19 cellular contexts compared by ENCODE assay signal in the genomic region with DNA sequence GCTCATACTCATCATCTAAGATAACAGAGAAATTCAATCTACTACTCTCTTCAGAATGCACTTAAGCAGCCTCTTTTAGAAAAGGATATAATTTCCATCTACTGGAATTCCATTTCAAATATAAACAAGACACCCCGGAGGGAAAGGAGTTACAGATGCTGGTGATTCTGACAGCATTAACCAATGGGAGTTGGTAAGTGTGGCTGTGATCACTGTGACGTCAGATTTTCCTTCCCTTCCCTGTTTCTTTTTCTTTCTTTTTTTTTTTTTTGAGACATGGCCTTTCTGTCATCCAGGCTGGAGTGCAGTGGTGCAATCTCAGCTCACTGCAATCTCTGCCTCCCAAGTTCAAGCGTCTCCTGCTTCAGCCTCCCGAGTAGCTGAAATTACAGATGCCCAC.
DNase-seq lines count a peak whose midpoint lies in the region; ATAC-seq and TF ChIP-seq lines count a peak whose summit lies in the region.
"Had no signal": no experiment of that assay in that cellular context is flagged by ENCODE, and none has a peak within 500 bp of the region (broad histone marks: within the 10 kb centered on the region; RNA-seq: fewer than 3 reads in every experiment).

No MANE protein-coding gene starts in this region.

- H3K4me3 ChIP-seq in HFF-Myc (replicated peaks; ENCODE audit: low read depth, low read length) (no peak overlapping the region), osteoblast (ENCODE audit: insufficient read depth, low read length) (no peak overlapping the region)
- no peak overlapping the region for H3K4me3 ChIP-seq in naive thymus-derived CD4-positive, alpha-beta T cell (ENCODE audit: low read length)
- H3K4me3 ChIP-seq: Peyer's patch had no signal

- no peaks in the 10 kb centered on the region for H3K27me3 Mint-ChIP-seq in naive thymus-derived CD4-positive, alpha-beta T cell
- no peaks in the 10 kb centered on the region for H3K27me3 Mint-ChIP-seq in activated T-cell treated with anti-CD3 and anti-CD28 coated beads, Interleukin-2, amount 50 U/mL, for 24 hours

- H4K20me1 ChIP-seq in osteoblast (ENCODE audit: insufficient read depth, low read length), result no peaks in the 10 kb centered on the region

- no peak for TF ChIP-seq POLR2A in erythroblast (IDR thresholded peaks at IDR 0.05; ENCODE audit: low read length)

- H3K4me3 Mint-ChIP-seq in naive thymus-derived CD4-positive, alpha-beta T cell, result no peak overlapping the region
- no peak overlapping the region for H3K4me3 Mint-ChIP-seq in activated T-cell treated with anti-CD3 and anti-CD28 coated beads, Interleukin-2, amount 50 U/mL, for 24 hours
- H3K4me3 Mint-ChIP-seq: H9 had no signal

- no peak overlapping the region for H2AFZ ChIP-seq in osteoblast (ENCODE audit: low read length)

- POLR2A ChIA-PET in naive thymus-derived CD4-positive, alpha-beta T cell (lab: Charles Lee), result no interaction called here

- no peaks in the 10 kb centered on the region for H3K4me1 ChIP-seq in osteoblast (ENCODE audit: insufficient read depth, low read length)
- no peaks in the 10 kb centered on the region for H3K4me1 ChIP-seq in naive thymus-derived CD4-positive, alpha-beta T cell (ENCODE audit: control insufficient read depth in 2 of 2, insufficient read depth in 2 of 2, low read length in 2 of 2)
- H3K4me1 ChIP-seq: BE2C, Peyer's patch had no signal

- peaks cover 0 to 8% (median 0%) of the 10 kb centered on the region in 7 donors for H3K4me1 Mint-ChIP-seq in naive thymus-derived CD4-positive, alpha-beta T cell
- peaks cover 7% of the 10 kb centered on the region for H3K4me1 Mint-ChIP-seq in activated T-cell treated with anti-CD3 and anti-CD28 coated beads, Interleukin-2, amount 50 U/mL, for 24 hours (ENCODE audit: low read depth)
- H3K4me1 Mint-ChIP-seq: H9 had no signal

- intact Hi-C loops in naive thymus-derived CD4-positive, alpha-beta T cell (cut with micrococcal nuclease), result no loop called here

- H3K27me3 ChIP-seq in osteoblast (ENCODE audit: insufficient read depth, low read length), result no peaks in the 10 kb centered on the region
- H3K27me3 ChIP-seq in naive thymus-derived CD4-positive, alpha-beta T cell (ENCODE audit: control insufficient read depth in 2 of 2, insufficient read depth in 2 of 2, low read length in 2 of 2), result no peaks in the 10 kb centered on the region
- H3K27me3 ChIP-seq: BE2C, Peyer's patch had no signal

- no peaks in the 10 kb centered on the region for H3K79me2 ChIP-seq in osteoblast (ENCODE audit: insufficient read depth, low read length)

- no peaks in the 10 kb centered on the region for H3K9me3 Mint-ChIP-seq in naive thymus-derived CD4-positive, alpha-beta T cell
- H3K9me3 Mint-ChIP-seq in activated T-cell treated with anti-CD3 and anti-CD28 coated beads, Interleukin-2, amount 50 U/mL, for 24 hours, result no peaks in the 10 kb centered on the region
- H3K9me3 Mint-ChIP-seq: H9 had no signal

- CTCF ChIA-PET in naive thymus-derived CD4-positive, alpha-beta T cell (lab: Charles Lee), result no interaction called here

- H3K9me3 ChIP-seq in osteoblast (ENCODE audit: low read depth, low read length), result no peaks in the 10 kb centered on the region
- H3K9me3 ChIP-seq in naive thymus-derived CD4-positive, alpha-beta T cell (ENCODE audit: control insufficient read depth in 2 of 3, low read length in 3 of 3), result no peaks in the 10 kb centered on the region
- H3K9me3 ChIP-seq: BE2C, Peyer's patch had no signal

- H3K36me3 Mint-ChIP-seq in naive thymus-derived CD4-positive, alpha-beta T cell, result peaks cover 0 to 27% (median 0%) of the 10 kb centered on the region in 5 donors
- H3K36me3 Mint-ChIP-seq in activated T-cell treated with anti-CD3 and anti-CD28 coated beads, Interleukin-2, amount 50 U/mL, for 24 hours (ENCODE audit: low read depth), result peaks cover 21% of the 10 kb centered on the region

- no peak for ATAC-seq in naive thymus-derived CD4-positive, alpha-beta T cell

- DNase-seq in AG08396 (ENCODE audit: low spot score) (peak; percentile 39), HFF-Myc (ENCODE audit: extremely low read depth, low read depth) (peak; percentile 19), fibroblast of gingiva (ENCODE audit: low read depth) (peak; percentile 12), osteoblast (ENCODE audit: insufficient read length, low spot score, missing footprints) (peak; percentile 58), erythroblast (lab: John Stamatoyannopoulos, UW) (no peak)
- DNase-seq in naive thymus-derived CD4-positive, alpha-beta T cell, result no peak
- no peak for DNase-seq in activated naive CD4-positive, alpha-beta T cell treated with anti-CD3 and anti-CD28 coated beads, Interleukin-2, amount 50 U/mL, for 16 hours
- no peak for DNase-seq in activated T-cell treated with anti-CD3 and anti-CD28 coated beads, Interleukin-2, amount 50 U/mL, for 24 hours
- DNase-seq: BE2C, DMS79, H9, KG1, NCI-H1092, NCI-H1436, NCI-H187 treated with DMSO at 0.1 percent for 48 hours, NCI-H2107, NCI-H345, NCI-H524, Peyer's patch had no signal

- no peaks in the 10 kb centered on the region for H3K36me3 ChIP-seq in osteoblast (ENCODE audit: insufficient read depth, low read length)
- no peaks in the 10 kb centered on the region for H3K36me3 ChIP-seq in naive thymus-derived CD4-positive, alpha-beta T cell (ENCODE audit: control insufficient read depth in 2 of 3, insufficient read depth in 3 of 3, low read length in 3 of 3)
- H3K36me3 ChIP-seq: Peyer's patch had no signal

- TF ChIP-seq CTCF in HFF-Myc (IDR thresholded peaks at IDR 0.05; ENCODE audit: low read depth, low read length, missing control alignments), result no peak
- no peak for TF ChIP-seq CTCF in osteoblast (IDR thresholded peaks at IDR 0.05; ENCODE audit: extremely low read depth, low read depth, low read length)

- H3K27ac Mint-ChIP-seq in naive thymus-derived CD4-positive, alpha-beta T cell, result peak overlapping the region in 1 of 9 donors; percentile 46
- no peak overlapping the region for H3K27ac Mint-ChIP-seq in activated T-cell treated with anti-CD3 and anti-CD28 coated beads, Interleukin-2, amount 50 U/mL, for 24 hours

- H3K4me2 ChIP-seq in osteoblast (ENCODE audit: insufficient read depth, low read length), result no peak overlapping the region

- H3K27ac ChIP-seq in osteoblast (ENCODE audit: low read depth, low read length), result no peak overlapping the region
- no peak overlapping the region for H3K27ac ChIP-seq in naive thymus-derived CD4-positive, alpha-beta T cell (ENCODE audit: low read depth, low read length)
- H3K27ac ChIP-seq: Peyer's patch had no signal

Comparison
In these comparisons a context has a peak if more than half of its experiments do, and no peak if none do; other contexts are left out.
1. DNase-seq: peak in AG08396 (single experiment), HFF-Myc (single experiment), fibroblast of gingiva (single experiment) and osteoblast (single experiment); none in erythroblast (0 of 2), naive thymus-derived CD4-positive, alpha-beta T cell (0 of 9), activated naive CD4-positive, alpha-beta T cell treated with anti-CD3 and anti-CD28 coated beads, Interleukin-2, amount 50 U/mL, for 16 hours (single experiment) and activated T-cell treated with anti-CD3 and anti-CD28 coated beads, Interleukin-2, amount 50 U/mL, for 24 hours (single experiment).